ENCODE assay signal across 11 cellular contexts in genomic region chr12:111412830-111413441, GRCh38. TPM values are rescaled to one million over a fixed set of nuclear protein-coding genes. Genes with fewer than 3 reads are reported as not detected.
A peak's percentile ranks its signal among the peaks of the same experiment; 100 is the strongest.
DNase-seq lines count a peak whose midpoint lies in the region; ATAC-seq and TF ChIP-seq lines count a peak whose summit lies in the region.
"Had no signal": no experiment of that assay in that cellular context is flagged by ENCODE, and none has a peak within 500 bp of the region (broad histone marks: within the 10 kb centered on the region; RNA-seq: fewer than 3 reads in every experiment).

No MANE protein-coding gene starts in this region.

- ATAC-seq in activated T-cell treated with anti-CD3 and anti-CD28 coated beads, Interleukin-2, amount 50 U/mL, for 72 hours (replicated peaks in 1 of 2): no peak
- no peak for ATAC-seq in activated B cell treated with CpG ODN at 0.5 μM for 24 hours (ENCODE audit: low read depth)

- no peaks in the 10 kb centered on the region for H3K27me3 ChIP-seq in subcutaneous abdominal adipose tissue (ENCODE audit: control insufficient read depth in 5 of 5, insufficient read depth in 4 of 5, low read length in 5 of 5)

- no peaks in the 10 kb centered on the region for H3K27me3 Mint-ChIP-seq in activated T-cell treated with anti-CD3 and anti-CD28 coated beads, Interleukin-2, amount 50 U/mL, for 72 hours (ENCODE audit: low read depth)
- no peaks in the 10 kb centered on the region for H3K27me3 Mint-ChIP-seq in activated B cell treated with CpG ODN at 0.5 μM for 24 hours
- H3K27me3 Mint-ChIP-seq in immature natural killer cell (ENCODE audit: low read depth in 3 of 3): peaks cover 1 to 3% (median 1%) of the 10 kb centered on the region in 3 donors

- no peaks in the 10 kb centered on the region for H3K9me3 ChIP-seq in subcutaneous abdominal adipose tissue (ENCODE audit: control insufficient read depth in 5 of 5, low read length in 5 of 5)
- H3K9me3 ChIP-seq: HAP-1 had no signal

- CTCF ChIA-PET in activated B cell treated with CpG ODN at 0.5 μM for 24 hours (lab: Charles Lee): interaction anchor here (1.2 to 3.5 kb wide), 3 partner anchors 15 to 42 kb away, joined by 3 to 28 read pairs (median 4); no protein-coding TSS in a partner anchor
- CTCF ChIA-PET in GM10248 (lab: Yijun Ruan, JAX): interaction anchor here (1.2 to 25.8 kb wide), 5 partner anchors 9 to 115 kb away, joined by 3 to 1216 read pairs (median 12); no protein-coding TSS in a partner anchor

- peak overlapping the region in 1 of 5 donors; percentile 43 for H3K9ac ChIP-seq in subcutaneous abdominal adipose tissue (ENCODE audit: low read length in 5 of 5)

- H3K36me3 ChIP-seq in subcutaneous abdominal adipose tissue (ENCODE audit: control insufficient read depth in 5 of 5, insufficient read depth in 5 of 5, low read length in 5 of 5): peaks cover 0 to 11% (median 2%) of the 10 kb centered on the region in 5 donors
- H3K36me3 ChIP-seq: HAP-1 had no signal

- H3K4me1 ChIP-seq in subcutaneous abdominal adipose tissue (ENCODE audit: control insufficient read depth in 5 of 5, insufficient read depth in 5 of 5, low read length in 5 of 5): peaks cover 20 to 74% (median 69%) of the 10 kb centered on the region in 5 donors
- H3K4me1 ChIP-seq: HAP-1 had no signal

- no peak overlapping the region for H3K4me3 Mint-ChIP-seq in activated T-cell treated with anti-CD3 and anti-CD28 coated beads, Interleukin-2, amount 50 U/mL, for 72 hours
- H3K4me3 Mint-ChIP-seq in activated B cell treated with CpG ODN at 0.5 μM for 24 hours (no peak overlapping the region), immature natural killer cell (peak overlapping the region; percentile 58 to 85 (median 79))

- H3K9me3 Mint-ChIP-seq in activated T-cell treated with anti-CD3 and anti-CD28 coated beads, Interleukin-2, amount 50 U/mL, for 72 hours: no peaks in the 10 kb centered on the region
- H3K9me3 Mint-ChIP-seq in activated B cell treated with CpG ODN at 0.5 μM for 24 hours: no peaks in the 10 kb centered on the region
- H3K9me3 Mint-ChIP-seq in immature natural killer cell: no peaks in the 10 kb centered on the region

- peak overlapping the region; percentile 80 for H3K27ac Mint-ChIP-seq in activated T-cell treated with anti-CD3 and anti-CD28 coated beads, Interleukin-2, amount 50 U/mL, for 72 hours
- H3K27ac Mint-ChIP-seq in activated B cell treated with CpG ODN at 0.5 μM for 24 hours: peak overlapping the region; percentile 68
- peak overlapping the region; percentile 89 to 98 (median 92) for H3K27ac Mint-ChIP-seq in immature natural killer cell

- POLR2A ChIA-PET in activated B cell treated with CpG ODN at 0.5 μM for 24 hours (lab: Charles Lee) (interaction anchor here (0.6 to 11.0 kb wide), 7 partner anchors 10 to 121 kb away, joined by 3 to 136 read pairs (median 4); no protein-coding TSS in a partner anchor), GM10248 (lab: Yijun Ruan, JAX) (interaction anchor here (0.9 to 1.6 kb wide), 2 partner anchors 9 to 22 kb away, joined by 4 to 5 read pairs; no protein-coding TSS in a partner anchor)

- TF ChIP-seq CTCF in activated B cell treated with CpG ODN at 0.5 μM for 24 hours (IDR thresholded peaks at IDR 0.05): no peak
- TF ChIP-seq CTCF in GM10248 (IDR thresholded peaks at IDR 0.05; ENCODE audit: control extremely low read depth, extremely low read depth, low read depth, missing control alignments): no peak

- DNase-seq in activated T-cell treated with anti-CD3 and anti-CD28 coated beads, Interleukin-2, amount 50 U/mL, for 72 hours: no peak
- no peak for DNase-seq in activated T-cell treated with anti-CD3 and anti-CD28 coated beads, Interleukin-2, amount 50 U/mL, for 1 hour
- no peak for DNase-seq in activated B cell treated with CpG ODN at 0.5 μM for 24 hours
- DNase-seq in immature natural killer cell: no peak
- no peak for DNase-seq in NOMO-1 (lab: John Stamatoyannopoulos, UW; ENCODE audit: unreplicated experiment in 2 of 2)
- no peak for DNase-seq in GM10248 (ENCODE audit: extremely low spot score)
- no peak for DNase-seq in HuH-7.5 (ENCODE audit: low spot score)
- DNase-seq: NCI-H2171 treated with DMSO at 0.1 percent for 48 hours had no signal

- intact Hi-C loops in activated B cell treated with CpG ODN at 0.5 μM for 24 hours (cut with micrococcal nuclease): loop anchor here (1.0 kb wide), 1 partner anchor 7 kb away; no protein-coding TSS in a partner anchor

- H3K4me3 ChIP-seq in subcutaneous abdominal adipose tissue (ENCODE audit: low read depth in 1 of 5, low read length in 5 of 5): no peak overlapping the region
- H3K4me3 ChIP-seq: HAP-1 had no signal

- H3K27ac ChIP-seq in subcutaneous abdominal adipose tissue (ENCODE audit: low read depth, low read length): peak overlapping the region; percentile 92
- H3K27ac ChIP-seq: C4-2B had no signal

- H3K36me3 Mint-ChIP-seq in activated T-cell treated with anti-CD3 and anti-CD28 coated beads, Interleukin-2, amount 50 U/mL, for 72 hours (ENCODE audit: insufficient read depth in 2 of 2): peaks cover 2 to 15% of the 10 kb centered on the region in 2 donors
- H3K36me3 Mint-ChIP-seq in activated B cell treated with CpG ODN at 0.5 μM for 24 hours (ENCODE audit: low read depth): peaks cover 38% of the 10 kb centered on the region
- H3K36me3 Mint-ChIP-seq in immature natural killer cell: peaks cover 0 to 4% (median 3%) of the 10 kb centered on the region in 3 donors

- peaks cover 71% of the 10 kb centered on the region for H3K4me1 Mint-ChIP-seq in activated T-cell treated with anti-CD3 and anti-CD28 coated beads, Interleukin-2, amount 50 U/mL, for 72 hours (ENCODE audit: low read depth)
- H3K4me1 Mint-ChIP-seq in activated B cell treated with CpG ODN at 0.5 μM for 24 hours: peaks cover 72% of the 10 kb centered on the region
- peaks cover 84 to 94% of the 10 kb centered on the region in 2 donors for H3K4me1 Mint-ChIP-seq in immature natural killer cell

RNA-seq across cellular contexts. Expression of gene SH2B3, which starts 7.2 kb away (rescaled TPM):
- 10 to 100 TPM; 33.3 to 37.4 TPM for total RNA-seq in activated T-cell treated with anti-CD3 and anti-CD28 coated beads, Interleukin-2, amount 50 U/mL, for 72 hours
- 46.7 and 50.7 TPM in 2 replicates for total RNA-seq in activated B cell treated with CpG ODN at 0.5 μM for 24 hours
- polyA plus RNA-seq in immature natural killer cell: 10 to 100 TPM in 1 of 3 donors, 1 to 10 TPM in 1, under 1 TPM in 1; 0.08 to 13.5 (median 5.3) TPM

RNA-seq across cellular contexts. Expression of gene PHETA1, which starts 44.0 kb away (rescaled TPM):
- 1 to 10 TPM; 1.0 to 2.2 TPM for total RNA-seq in activated T-cell treated with anti-CD3 and anti-CD28 coated beads, Interleukin-2, amount 50 U/mL, for 72 hours
- total RNA-seq in activated B cell treated with CpG ODN at 0.5 μM for 24 hours: 1.6 and 2.0 TPM in 2 replicates
- polyA plus RNA-seq in immature natural killer cell: 1 to 10 TPM; 2.0 to 5.5 (median 2.1) TPM

Comparison
In these comparisons a context has a peak if more than half of its experiments do, and no peak if none do; other contexts are left out.
1. H3K4me3 Mint-ChIP-seq: peak in immature natural killer cell (5 of 5); none in activated T-cell treated with anti-CD3 and anti-CD28 coated beads, Interleukin-2, amount 50 U/mL, for 72 hours (0 of 2) and activated B cell treated with CpG ODN at 0.5 μM for 24 hours (single experiment).
2. Peak in every context shown above with its lines, with median percentiles within 50 percentile points of each other: H3K27ac Mint-ChIP-seq.